In the genomic region with DNA sequence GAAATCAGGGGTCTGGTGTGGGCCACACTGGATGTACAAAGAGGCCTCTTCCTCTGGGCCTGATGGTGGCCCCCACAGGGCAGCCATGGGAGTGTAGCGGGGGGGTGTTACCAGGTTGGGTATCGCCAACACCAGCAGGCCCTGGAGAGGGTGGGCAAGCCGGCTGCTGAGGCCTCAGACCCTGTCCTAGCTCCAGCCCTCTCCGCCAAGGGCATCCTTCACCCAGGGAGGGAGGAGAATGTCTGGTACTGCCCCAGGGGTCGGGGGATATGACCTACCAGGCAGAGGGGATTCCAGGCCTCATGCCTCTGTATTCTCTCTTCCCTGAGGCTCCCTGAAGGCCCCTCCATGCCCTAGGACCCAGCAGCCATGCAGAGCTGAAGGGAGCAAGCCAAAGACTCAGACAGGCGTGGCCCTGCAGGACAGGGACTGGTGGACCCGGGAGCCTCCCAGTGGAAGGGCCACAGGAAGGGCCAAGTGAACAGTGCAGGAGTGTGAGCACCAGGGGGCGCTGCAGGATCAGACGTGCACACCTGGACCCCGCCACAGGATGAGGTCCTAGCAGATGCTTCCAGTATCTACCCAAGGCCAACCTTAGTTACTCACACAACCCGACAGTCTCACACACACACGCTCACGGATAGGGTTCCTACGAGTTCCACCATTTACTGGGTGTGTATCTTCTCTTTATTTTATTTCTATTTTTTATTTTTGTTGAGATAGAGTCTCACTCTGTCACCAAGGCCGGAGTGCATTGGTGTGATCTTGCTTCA, we compare ENCODE assay signal across 1 cellular context.
TF ChIP-seq lines count a peak whose summit lies in the region.

No MANE protein-coding gene starts in this region.

TF ChIP-seq in K562, 482 proteins besides CTCF, POLR2A, EP300 and RAD21 (continued from another document and continues in another):
- TF ChIP-seq, protein P1, sequence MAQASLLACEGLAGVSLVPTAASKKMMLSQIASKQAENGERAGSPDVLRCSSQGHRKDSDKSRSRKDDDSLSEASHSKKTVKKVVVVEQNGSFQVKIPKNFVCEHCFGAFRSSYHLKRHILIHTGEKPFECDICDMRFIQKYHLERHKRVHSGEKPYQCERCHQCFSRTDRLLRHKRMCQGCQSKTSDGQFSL (CRISPR knock-in tag; IDR thresholded peaks at IDR 0.05), result peak; percentile 74
- TF ChIP-seq, protein P1 (tag; IDR thresholded peaks at IDR 0.05), result 0 out of 4 replicates have a peak, but pooled peaks of 1 of the 2 experiments have one; percentile 27
- TF ChIP-seq, protein P2, sequence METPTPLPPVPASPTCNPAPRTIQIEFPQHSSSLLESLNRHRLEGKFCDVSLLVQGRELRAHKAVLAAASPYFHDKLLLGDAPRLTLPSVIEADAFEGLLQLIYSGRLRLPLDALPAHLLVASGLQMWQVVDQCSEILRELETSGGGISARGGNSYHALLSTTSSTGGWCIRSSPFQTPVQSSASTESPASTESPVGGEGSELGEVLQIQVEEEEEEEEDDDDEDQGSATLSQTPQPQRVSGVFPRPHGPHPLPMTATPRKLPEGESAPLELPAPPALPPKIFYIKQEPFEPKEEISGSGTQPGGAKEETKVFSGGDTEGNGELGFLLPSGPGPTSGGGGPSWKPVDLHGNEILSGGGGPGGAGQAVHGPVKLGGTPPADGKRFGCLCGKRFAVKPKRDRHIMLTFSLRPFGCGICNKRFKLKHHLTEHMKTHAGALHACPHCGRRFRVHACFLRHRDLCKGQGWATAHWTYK (CRISPR knock-in tag; IDR thresholded peaks at IDR 0.05), result 0 out of 2 replicates have a peak, but pooled peaks have one; percentile 20
- no peak for TF ChIP-seq FOXA1 (IDR thresholded peaks at IDR 0.05; ENCODE audit: borderline replicate concordance)
- TF ChIP-seq, protein P3, sequence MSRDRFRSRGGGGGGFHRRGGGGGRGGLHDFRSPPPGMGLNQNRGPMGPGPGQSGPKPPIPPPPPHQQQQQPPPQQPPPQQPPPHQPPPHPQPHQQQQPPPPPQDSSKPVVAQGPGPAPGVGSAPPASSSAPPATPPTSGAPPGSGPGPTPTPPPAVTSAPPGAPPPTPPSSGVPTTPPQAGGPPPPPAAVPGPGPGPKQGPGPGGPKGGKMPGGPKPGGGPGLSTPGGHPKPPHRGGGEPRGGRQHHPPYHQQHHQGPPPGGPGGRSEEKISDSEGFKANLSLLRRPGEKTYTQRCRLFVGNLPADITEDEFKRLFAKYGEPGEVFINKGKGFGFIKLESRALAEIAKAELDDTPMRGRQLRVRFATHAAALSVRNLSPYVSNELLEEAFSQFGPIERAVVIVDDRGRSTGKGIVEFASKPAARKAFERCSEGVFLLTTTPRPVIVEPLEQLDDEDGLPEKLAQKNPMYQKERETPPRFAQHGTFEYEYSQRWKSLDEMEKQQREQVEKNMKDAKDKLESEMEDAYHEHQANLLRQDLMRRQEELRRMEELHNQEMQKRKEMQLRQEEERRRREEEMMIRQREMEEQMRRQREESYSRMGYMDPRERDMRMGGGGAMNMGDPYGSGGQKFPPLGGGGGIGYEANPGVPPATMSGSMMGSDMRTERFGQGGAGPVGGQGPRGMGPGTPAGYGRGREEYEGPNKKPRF (IDR thresholded peaks at IDR 0.05; ENCODE audit: low read depth, low read length), result no peak
- no peak for TF ChIP-seq PHB (CRISPR knock-in tag; IDR thresholded peaks at IDR 0.05)
- peak; percentile 30; the same call in 1 of the 2 replicates for TF ChIP-seq SOX6 (IDR thresholded peaks at IDR 0.05)
- TF ChIP-seq JUND (IDR thresholded peaks at IDR 0.05; ENCODE audit: borderline replicate concordance, low read depth, low read length), result peak; percentile 48; the same call in 1 of the 2 replicates
- TF ChIP-seq JUND (tag; IDR thresholded peaks at IDR 0.05; ENCODE audit: borderline replicate concordance, low read depth, low read length), result peak; percentile 10; the same call in 1 of the 3 replicates
- no peak for TF ChIP-seq CREBBP (IDR thresholded peaks at IDR 0.05; ENCODE audit: low read depth, low read length)
- TF ChIP-seq, protein P4, sequence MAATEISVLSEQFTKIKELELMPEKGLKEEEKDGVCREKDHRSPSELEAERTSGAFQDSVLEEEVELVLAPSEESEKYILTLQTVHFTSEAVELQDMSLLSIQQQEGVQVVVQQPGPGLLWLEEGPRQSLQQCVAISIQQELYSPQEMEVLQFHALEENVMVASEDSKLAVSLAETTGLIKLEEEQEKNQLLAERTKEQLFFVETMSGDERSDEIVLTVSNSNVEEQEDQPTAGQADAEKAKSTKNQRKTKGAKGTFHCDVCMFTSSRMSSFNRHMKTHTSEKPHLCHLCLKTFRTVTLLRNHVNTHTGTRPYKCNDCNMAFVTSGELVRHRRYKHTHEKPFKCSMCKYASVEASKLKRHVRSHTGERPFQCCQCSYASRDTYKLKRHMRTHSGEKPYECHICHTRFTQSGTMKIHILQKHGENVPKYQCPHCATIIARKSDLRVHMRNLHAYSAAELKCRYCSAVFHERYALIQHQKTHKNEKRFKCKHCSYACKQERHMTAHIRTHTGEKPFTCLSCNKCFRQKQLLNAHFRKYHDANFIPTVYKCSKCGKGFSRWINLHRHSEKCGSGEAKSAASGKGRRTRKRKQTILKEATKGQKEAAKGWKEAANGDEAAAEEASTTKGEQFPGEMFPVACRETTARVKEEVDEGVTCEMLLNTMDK (IDR thresholded peaks at IDR 0.05; ENCODE audit: borderline replicate concordance, insufficient read depth, low read depth, low read length, poor library complexity, severe bottlenecking), result peak; percentile 11
- no peak for TF ChIP-seq KDM1A (IDR thresholded peaks at IDR 0.05)
- TF ChIP-seq, protein P5, sequence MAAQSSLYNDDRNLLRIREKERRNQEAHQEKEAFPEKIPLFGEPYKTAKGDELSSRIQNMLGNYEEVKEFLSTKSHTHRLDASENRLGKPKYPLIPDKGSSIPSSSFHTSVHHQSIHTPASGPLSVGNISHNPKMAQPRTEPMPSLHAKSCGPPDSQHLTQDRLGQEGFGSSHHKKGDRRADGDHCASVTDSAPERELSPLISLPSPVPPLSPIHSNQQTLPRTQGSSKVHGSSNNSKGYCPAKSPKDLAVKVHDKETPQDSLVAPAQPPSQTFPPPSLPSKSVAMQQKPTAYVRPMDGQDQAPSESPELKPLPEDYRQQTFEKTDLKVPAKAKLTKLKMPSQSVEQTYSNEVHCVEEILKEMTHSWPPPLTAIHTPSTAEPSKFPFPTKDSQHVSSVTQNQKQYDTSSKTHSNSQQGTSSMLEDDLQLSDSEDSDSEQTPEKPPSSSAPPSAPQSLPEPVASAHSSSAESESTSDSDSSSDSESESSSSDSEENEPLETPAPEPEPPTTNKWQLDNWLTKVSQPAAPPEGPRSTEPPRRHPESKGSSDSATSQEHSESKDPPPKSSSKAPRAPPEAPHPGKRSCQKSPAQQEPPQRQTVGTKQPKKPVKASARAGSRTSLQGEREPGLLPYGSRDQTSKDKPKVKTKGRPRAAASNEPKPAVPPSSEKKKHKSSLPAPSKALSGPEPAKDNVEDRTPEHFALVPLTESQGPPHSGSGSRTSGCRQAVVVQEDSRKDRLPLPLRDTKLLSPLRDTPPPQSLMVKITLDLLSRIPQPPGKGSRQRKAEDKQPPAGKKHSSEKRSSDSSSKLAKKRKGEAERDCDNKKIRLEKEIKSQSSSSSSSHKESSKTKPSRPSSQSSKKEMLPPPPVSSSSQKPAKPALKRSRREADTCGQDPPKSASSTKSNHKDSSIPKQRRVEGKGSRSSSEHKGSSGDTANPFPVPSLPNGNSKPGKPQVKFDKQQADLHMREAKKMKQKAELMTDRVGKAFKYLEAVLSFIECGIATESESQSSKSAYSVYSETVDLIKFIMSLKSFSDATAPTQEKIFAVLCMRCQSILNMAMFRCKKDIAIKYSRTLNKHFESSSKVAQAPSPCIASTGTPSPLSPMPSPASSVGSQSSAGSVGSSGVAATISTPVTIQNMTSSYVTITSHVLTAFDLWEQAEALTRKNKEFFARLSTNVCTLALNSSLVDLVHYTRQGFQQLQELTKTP (IDR thresholded peaks at IDR 0.05; ENCODE audit: low read depth in 1 of 2, partially characterized antibody in 2 of 2), result peak in 1 of 2 experiments; percentile 33
- TF ChIP-seq MAZ (CRISPR knock-in tag; conservative IDR thresholded peaks at IDR 0.05 in 1 of 2, IDR thresholded peaks at IDR 0.05 in 1 of 2), result peak; percentile 36 to 61; a peak in 1 of 4 replicates
- no peak for TF ChIP-seq ARNT (IDR thresholded peaks at IDR 0.05)
- TF ChIP-seq ZNF274 (IDR thresholded peaks at IDR 0.05; ENCODE audit: borderline replicate concordance, low read depth, low read length), result no peak
- TF ChIP-seq TOE1 (IDR thresholded peaks at IDR 0.05; ENCODE audit: borderline replicate concordance), result no peak
- 0 out of 2 replicates have a peak, but pooled peaks have one; percentile 22 for TF ChIP-seq TOE1 (CRISPR knock-in tag; IDR thresholded peaks at IDR 0.05; ENCODE audit: borderline replicate concordance, low read depth)
- no peak for TF ChIP-seq ZNF146 (CRISPR knock-in tag; IDR thresholded peaks at IDR 0.05; ENCODE audit: unreplicated experiment)
- peak; percentile 96 for TF ChIP-seq STAG1 (CRISPR knock-in tag; IDR thresholded peaks at IDR 0.05; ENCODE audit: borderline replicate concordance)
- no peak for TF ChIP-seq DDX20 (tag; IDR thresholded peaks at IDR 0.05; ENCODE audit: low read depth)
- TF ChIP-seq EP400 (IDR thresholded peaks at IDR 0.05), result no peak
- TF ChIP-seq ARID2 (IDR thresholded peaks at IDR 0.05), result peak; percentile 88
- 0 out of 2 replicates have a peak, but pooled peaks have one; percentile 29 for TF ChIP-seq RUNX1 (IDR thresholded peaks at IDR 0.05; ENCODE audit: low read depth)
- no peak for TF ChIP-seq ZNF184 (CRISPR knock-in tag; IDR thresholded peaks at IDR 0.05)
- TF ChIP-seq NBN (IDR thresholded peaks at IDR 0.05; ENCODE audit: low read depth), result no peak
- TF ChIP-seq GATAD2A (IDR thresholded peaks at IDR 0.05), result no peak
- TF ChIP-seq COPS2 (conservative IDR thresholded peaks at IDR 0.05), result no peak
- TF ChIP-seq ZNF384 (IDR thresholded peaks at IDR 0.05; ENCODE audit: low read depth, low read length), result 0 out of 2 replicates have a peak, but pooled peaks have one; percentile 20
- no peak for TF ChIP-seq BMI1 (IDR thresholded peaks at IDR 0.05; ENCODE audit: low read length)
- TF ChIP-seq SMARCA5 (IDR thresholded peaks at IDR 0.05), result no peak
- no peak for TF ChIP-seq CHD2 (IDR thresholded peaks at IDR 0.05; ENCODE audit: low read depth, low read length)
- TF ChIP-seq YY1 (IDR thresholded peaks at IDR 0.05; ENCODE audit: borderline replicate concordance in 1 of 3, control insufficient read depth in 1 of 3, extremely low read depth in 1 of 3, insufficient read depth in 3 of 3, insufficient read length in 1 of 3, insufficient replicate concordance in 2 of 3, low read depth in 1 of 3, low read length in 2 of 3), result peak in 1 of 3 experiments; percentile 15
- peak; percentile 45; the same call in 1 of the 2 replicates for TF ChIP-seq BHLHE40 (IDR thresholded peaks at IDR 0.05; ENCODE audit: low read length)
- TF ChIP-seq, protein P6, sequence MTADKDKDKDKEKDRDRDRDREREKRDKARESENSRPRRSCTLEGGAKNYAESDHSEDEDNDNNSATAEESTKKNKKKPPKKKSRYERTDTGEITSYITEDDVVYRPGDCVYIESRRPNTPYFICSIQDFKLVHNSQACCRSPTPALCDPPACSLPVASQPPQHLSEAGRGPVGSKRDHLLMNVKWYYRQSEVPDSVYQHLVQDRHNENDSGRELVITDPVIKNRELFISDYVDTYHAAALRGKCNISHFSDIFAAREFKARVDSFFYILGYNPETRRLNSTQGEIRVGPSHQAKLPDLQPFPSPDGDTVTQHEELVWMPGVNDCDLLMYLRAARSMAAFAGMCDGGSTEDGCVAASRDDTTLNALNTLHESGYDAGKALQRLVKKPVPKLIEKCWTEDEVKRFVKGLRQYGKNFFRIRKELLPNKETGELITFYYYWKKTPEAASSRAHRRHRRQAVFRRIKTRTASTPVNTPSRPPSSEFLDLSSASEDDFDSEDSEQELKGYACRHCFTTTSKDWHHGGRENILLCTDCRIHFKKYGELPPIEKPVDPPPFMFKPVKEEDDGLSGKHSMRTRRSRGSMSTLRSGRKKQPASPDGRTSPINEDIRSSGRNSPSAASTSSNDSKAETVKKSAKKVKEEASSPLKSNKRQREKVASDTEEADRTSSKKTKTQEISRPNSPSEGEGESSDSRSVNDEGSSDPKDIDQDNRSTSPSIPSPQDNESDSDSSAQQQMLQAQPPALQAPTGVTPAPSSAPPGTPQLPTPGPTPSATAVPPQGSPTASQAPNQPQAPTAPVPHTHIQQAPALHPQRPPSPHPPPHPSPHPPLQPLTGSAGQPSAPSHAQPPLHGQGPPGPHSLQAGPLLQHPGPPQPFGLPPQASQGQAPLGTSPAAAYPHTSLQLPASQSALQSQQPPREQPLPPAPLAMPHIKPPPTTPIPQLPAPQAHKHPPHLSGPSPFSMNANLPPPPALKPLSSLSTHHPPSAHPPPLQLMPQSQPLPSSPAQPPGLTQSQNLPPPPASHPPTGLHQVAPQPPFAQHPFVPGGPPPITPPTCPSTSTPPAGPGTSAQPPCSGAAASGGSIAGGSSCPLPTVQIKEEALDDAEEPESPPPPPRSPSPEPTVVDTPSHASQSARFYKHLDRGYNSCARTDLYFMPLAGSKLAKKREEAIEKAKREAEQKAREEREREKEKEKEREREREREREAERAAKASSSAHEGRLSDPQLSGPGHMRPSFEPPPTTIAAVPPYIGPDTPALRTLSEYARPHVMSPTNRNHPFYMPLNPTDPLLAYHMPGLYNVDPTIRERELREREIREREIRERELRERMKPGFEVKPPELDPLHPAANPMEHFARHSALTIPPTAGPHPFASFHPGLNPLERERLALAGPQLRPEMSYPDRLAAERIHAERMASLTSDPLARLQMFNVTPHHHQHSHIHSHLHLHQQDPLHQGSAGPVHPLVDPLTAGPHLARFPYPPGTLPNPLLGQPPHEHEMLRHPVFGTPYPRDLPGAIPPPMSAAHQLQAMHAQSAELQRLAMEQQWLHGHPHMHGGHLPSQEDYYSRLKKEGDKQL (CRISPR knock-in tag; IDR thresholded peaks at IDR 0.05; ENCODE audit: borderline replicate concordance), result no peak
- TF ChIP-seq RB1 (IDR thresholded peaks at IDR 0.05; ENCODE audit: low read depth), result peak; percentile 91
- no peak for TF ChIP-seq MEIS2 (IDR thresholded peaks at IDR 0.05; ENCODE audit: partially characterized antibody)
- TF ChIP-seq KLF10 (CRISPR knock-in tag; IDR thresholded peaks at IDR 0.05), result no peak
- TF ChIP-seq, protein P7, sequence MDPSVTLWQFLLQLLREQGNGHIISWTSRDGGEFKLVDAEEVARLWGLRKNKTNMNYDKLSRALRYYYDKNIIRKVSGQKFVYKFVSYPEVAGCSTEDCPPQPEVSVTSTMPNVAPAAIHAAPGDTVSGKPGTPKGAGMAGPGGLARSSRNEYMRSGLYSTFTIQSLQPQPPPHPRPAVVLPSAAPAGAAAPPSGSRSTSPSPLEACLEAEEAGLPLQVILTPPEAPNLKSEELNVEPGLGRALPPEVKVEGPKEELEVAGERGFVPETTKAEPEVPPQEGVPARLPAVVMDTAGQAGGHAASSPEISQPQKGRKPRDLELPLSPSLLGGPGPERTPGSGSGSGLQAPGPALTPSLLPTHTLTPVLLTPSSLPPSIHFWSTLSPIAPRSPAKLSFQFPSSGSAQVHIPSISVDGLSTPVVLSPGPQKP (CRISPR knock-in tag; IDR thresholded peaks at IDR 0.05), result no peak
- no peak for TF ChIP-seq NUFIP1 (IDR thresholded peaks at IDR 0.05; ENCODE audit: partially characterized antibody)
